ENCODE assay signal across 6 cellular contexts in genomic region chr4:71052034-71052433, GRCh38.
"Had no signal": no experiment of that assay in that cellular context is flagged by ENCODE, and none has a peak within 500 bp of the region (broad histone marks: within the 10 kb centered on the region; RNA-seq: fewer than 3 reads in every experiment).

No MANE protein-coding gene starts in this region.

- DNase-seq: IMR-90, KBM-7 had no signal

- FAIRE-seq: HepG2, HTR-8/SVneo, K562 had no signal

- H3K27ac ChIP-seq: HL-60 had no signal

- H3K4me3 ChIP-seq: K562 had no signal

- ATAC-seq: HepG2 had no signal
